ENCODE assay signal across 1 cellular context in the genomic region with DNA sequence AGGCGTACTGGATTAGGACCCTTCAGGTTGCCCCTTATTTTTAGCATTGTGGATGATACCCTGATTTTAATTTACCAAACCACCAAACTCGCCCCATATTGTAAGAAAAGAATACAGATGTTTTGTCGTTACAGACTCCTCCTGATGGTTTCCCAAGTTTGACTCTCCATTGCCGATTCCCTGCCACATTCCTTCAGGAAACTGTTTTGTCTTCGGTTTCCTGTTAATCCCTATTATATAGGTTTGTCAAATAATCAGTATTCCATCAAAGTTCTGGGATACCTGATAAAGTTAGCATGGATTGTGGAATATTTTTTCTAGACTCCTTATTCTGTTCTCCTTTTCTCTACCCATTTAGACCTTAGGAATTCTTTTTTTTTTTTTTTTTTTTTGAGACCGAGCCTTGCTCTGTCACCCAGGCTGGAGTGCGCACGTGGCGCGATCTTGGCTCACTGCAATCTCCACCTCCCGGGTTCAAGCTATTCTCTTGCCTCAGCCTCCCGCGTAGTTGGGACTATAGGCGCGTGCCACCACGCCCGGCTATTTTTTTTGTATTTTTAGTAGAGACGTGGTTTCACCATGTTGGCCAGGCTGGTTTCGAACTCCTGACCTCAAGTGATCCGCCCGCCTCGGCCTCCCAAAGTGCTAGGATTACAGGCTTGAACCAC.
TF ChIP-seq lines count a peak whose summit lies in the region.

No MANE protein-coding gene starts in this region.

TF ChIP-seq in HEK293, 187 proteins besides CTCF, POLR2A, EP300 and RAD21:
- TF ChIP-seq, protein P1, sequence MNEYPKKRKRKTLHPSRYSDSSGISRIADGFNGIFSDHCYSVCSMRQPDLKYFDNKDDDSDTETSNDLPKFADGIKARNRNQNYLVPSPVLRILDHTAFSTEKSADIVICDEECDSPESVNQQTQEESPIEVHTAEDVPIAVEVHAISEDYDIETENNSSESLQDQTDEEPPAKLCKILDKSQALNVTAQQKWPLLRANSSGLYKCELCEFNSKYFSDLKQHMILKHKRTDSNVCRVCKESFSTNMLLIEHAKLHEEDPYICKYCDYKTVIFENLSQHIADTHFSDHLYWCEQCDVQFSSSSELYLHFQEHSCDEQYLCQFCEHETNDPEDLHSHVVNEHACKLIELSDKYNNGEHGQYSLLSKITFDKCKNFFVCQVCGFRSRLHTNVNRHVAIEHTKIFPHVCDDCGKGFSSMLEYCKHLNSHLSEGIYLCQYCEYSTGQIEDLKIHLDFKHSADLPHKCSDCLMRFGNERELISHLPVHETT (tag by site-specific recombination; IDR thresholded peaks at IDR 0.05): peak; percentile 3; the same call in 1 of the 2 replicates
- TF ChIP-seq ZNF335 (tag by site-specific recombination; conservative IDR thresholded peaks at IDR 0.05): peak; percentile 71
- TF ChIP-seq SCRT2 (tag by site-specific recombination; IDR thresholded peaks at IDR 0.05): peak; percentile 1
- TF ChIP-seq ZNF76 (tag by site-specific recombination; IDR thresholded peaks at IDR 0.05; ENCODE audit: borderline replicate concordance, low read depth): 0 out of 2 replicates have a peak, but pooled peaks have one; percentile 2
- TF ChIP-seq YY2 (tag by site-specific recombination; IDR thresholded peaks at IDR 0.05): 0 out of 2 replicates have a peak, but pooled peaks have one; percentile 1
- TF ChIP-seq, protein P2, sequence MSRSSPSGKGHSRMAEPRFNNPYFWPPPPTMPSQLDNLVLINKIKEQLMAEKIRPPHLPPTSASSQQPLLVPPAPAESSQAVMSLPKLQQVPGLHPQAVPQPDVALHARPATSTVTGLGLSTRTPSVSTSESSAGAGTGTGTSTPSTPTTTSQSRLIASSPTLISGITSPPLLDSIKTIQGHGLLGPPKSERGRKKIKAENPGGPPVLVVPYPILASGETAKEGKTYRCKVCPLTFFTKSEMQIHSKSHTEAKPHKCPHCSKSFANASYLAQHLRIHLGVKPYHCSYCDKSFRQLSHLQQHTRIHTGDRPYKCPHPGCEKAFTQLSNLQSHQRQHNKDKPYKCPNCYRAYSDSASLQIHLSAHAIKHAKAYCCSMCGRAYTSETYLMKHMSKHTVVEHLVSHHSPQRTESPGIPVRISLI (tag by site-specific recombination; IDR thresholded peaks at IDR 0.05): 0 out of 2 replicates have a peak, but pooled peaks have one; percentile 50
- peak; percentile 46; the same call in 1 of the 2 replicates for TF ChIP-seq IKZF3 (tag by site-specific recombination; IDR thresholded peaks at IDR 0.05)
- peak; percentile 24; the same call in 1 of the 2 replicates for TF ChIP-seq ZBTB17 (tag by site-specific recombination; IDR thresholded peaks at IDR 0.05)
- TF ChIP-seq ZNF24 (tag by site-specific recombination; IDR thresholded peaks at IDR 0.05): 0 out of 2 replicates have a peak, but pooled peaks have one; percentile 7
- peak; percentile 20; the same call in 1 of the 2 replicates for TF ChIP-seq ZNF501 (tag by site-specific recombination; IDR thresholded peaks at IDR 0.05)
